31 cellular contexts compared by ENCODE assay signal in genomic region chr1:113403065-113403464, GRCh38.
"Had no signal": no experiment of that assay in that cellular context is flagged by ENCODE, and none has a peak within 500 bp of the region (broad histone marks: within the 10 kb centered on the region; RNA-seq: fewer than 3 reads in every experiment).

No MANE protein-coding gene starts in this region.

- DNase-seq: activated CD4-positive, alpha-beta T cell treated with anti-CD3 and anti-CD28 coated beads, Interleukin-2, amount 10 ng/mL, durations not matched to agents 24 days and 14 days; activated CD4-positive, alpha-beta T cell treated with anti-CD3 and anti-CD28 coated beads, Interleukin-2, amount 50 U/mL, for 48 hours; activated CD4-positive, CD25-positive, alpha-beta regulatory T cell; activated CD8-positive, alpha-beta T cell treated with anti-CD3 and anti-CD28 coated beads, Interleukin-2, amount 10 ng/mL, durations not matched to agents 7 days and 5 days; activated gamma-delta T cell; activated naive CD4-positive, alpha-beta T cell treated with Interleukin-2 at 50 U/mL for 16 hours; activated naive CD8-positive, alpha-beta T cell treated with anti-CD3 and anti-CD28 coated beads, Interleukin-2, amount 10 ng/mL, durations not matched to agents 7 days and 5 days; activated T-cell treated with anti-CD3 and anti-CD28 coated beads, Interleukin-2, amount 50 U/mL, for 24 hours; amygdala; NCI-H1092 treated with DMSO at 0.1 percent for 48 hours; NCI-H1417 treated with DMSO at 0.1 percent for 48 hours; NCI-H187 treated with DMSO at 0.1 percent for 48 hours; NCI-H2081; NCI-H2171 treated with DMSO at 0.1 percent for 48 hours; NCI-H226; NCI-H446 treated with DMSO at 0.1 percent for 48 hours; NCI-H524; NK-92 treated with Interleukin-12 subunit alpha and Interleukin-12 subunit beta, amount 100 ng/mL, for 24 hours; PC-3; SIG-M5; T-cell; T-helper 17 cell had no signal

- H3K27ac Mint-ChIP-seq: activated CD4-positive, alpha-beta T cell treated with anti-CD3 and anti-CD28 coated beads, Interleukin-2, amount 10 ng/mL, durations not matched to agents 24 days and 14 days; activated CD8-positive, alpha-beta T cell treated with anti-CD3 and anti-CD28 coated beads, Interleukin-2, amount 10 ng/mL, durations not matched to agents 7 days and 5 days; activated naive CD4-positive, alpha-beta T cell treated with anti-CD3 and anti-CD28 coated beads, Interleukin-2, amount 50 U/mL, for 24 hours; activated naive CD8-positive, alpha-beta T cell treated with anti-CD3 and anti-CD28 coated beads, Interleukin-2, amount 10 ng/mL, durations not matched to agents 7 days and 5 days; activated T-cell treated with anti-CD3 and anti-CD28 coated beads, Interleukin-2, amount 50 U/mL, for 24 hours; activated T-helper 2 cell treated with anti-CD3 and anti-CD28 coated beads, Interferon-gamma antibody, Interleukin-2, Interleukin-4, amounts not matched to agents 10 μg/mL and 5 μg/mL and 100 μg/mL, durations not matched to agents 14 hours and 24 hours and 36 hours; T-cell; T-helper 17 cell had no signal

- H3K9me3 ChIP-seq: ascending aorta, breast epithelium had no signal

- H3K4me3 Mint-ChIP-seq: activated CD4-positive, alpha-beta T cell treated with anti-CD3 and anti-CD28 coated beads, Interleukin-2, amount 10 ng/mL, durations not matched to agents 24 days and 14 days; activated CD8-positive, alpha-beta T cell treated with anti-CD3 and anti-CD28 coated beads, Interleukin-2, amount 10 ng/mL, durations not matched to agents 7 days and 5 days; activated naive CD4-positive, alpha-beta T cell treated with anti-CD3 and anti-CD28 coated beads, Interleukin-2, amount 50 U/mL, for 24 hours; activated naive CD8-positive, alpha-beta T cell treated with anti-CD3 and anti-CD28 coated beads, Interleukin-2, amount 10 ng/mL, durations not matched to agents 7 days and 5 days; activated T-cell treated with anti-CD3 and anti-CD28 coated beads, Interleukin-2, amount 50 U/mL, for 24 hours; T-cell had no signal

- H3K4me1 Mint-ChIP-seq: activated naive CD4-positive, alpha-beta T cell treated with anti-CD3 and anti-CD28 coated beads, Interleukin-2, amount 50 U/mL, for 24 hours had no signal

- ATAC-seq: activated CD8-positive, alpha-beta T cell treated with anti-CD3 and anti-CD28 coated beads, Interleukin-2, amount 10 ng/mL, durations not matched to agents 7 days and 5 days; PC-3; Right ventricle myocardium inferior; SK-N-SH treated with all-trans-retinoic acid at 6 μM for 48 hours; T-cell; T-helper 17 cell had no signal

- H3K36me3 Mint-ChIP-seq: T-cell had no signal

- H3K9me3 Mint-ChIP-seq: activated CD4-positive, alpha-beta T cell treated with anti-CD3 and anti-CD28 coated beads, Interleukin-2, amount 10 ng/mL, durations not matched to agents 24 days and 14 days; activated naive CD4-positive, alpha-beta T cell treated with anti-CD3 and anti-CD28 coated beads, Interleukin-2, amount 50 U/mL, for 24 hours; activated naive CD8-positive, alpha-beta T cell treated with anti-CD3 and anti-CD28 coated beads, Interleukin-2, amount 10 ng/mL, durations not matched to agents 7 days and 5 days; activated T-cell treated with anti-CD3 and anti-CD28 coated beads, Interleukin-2, amount 50 U/mL, for 24 hours; activated T-helper 2 cell treated with anti-CD3 and anti-CD28 coated beads, Interferon-gamma antibody, Interleukin-2, Interleukin-4, amounts not matched to agents 10 μg/mL and 5 μg/mL and 100 μg/mL, durations not matched to agents 14 hours and 24 hours and 36 hours; T-cell had no signal

- H3K27me3 Mint-ChIP-seq: T-helper 17 cell had no signal

- H3K27ac ChIP-seq: ascending aorta, breast epithelium, KMS-11, RWPE1, VCaP had no signal

- H3K9ac ChIP-seq: KMS-11 had no signal

- H3K4me1 ChIP-seq: ascending aorta, breast epithelium had no signal

- H3K4me3 ChIP-seq: ascending aorta, breast epithelium had no signal

- H3K4me2 ChIP-seq: KMS-11 had no signal

- H3K27me3 ChIP-seq: ascending aorta, breast epithelium had no signal

- H3K36me3 ChIP-seq: ascending aorta, breast epithelium had no signal
